Comparison of ENCODE assay signal across 1 cellular context in genomic region chr18:23822590-23823385, GRCh38.
TF ChIP-seq lines count a peak whose summit lies in the region.

No MANE protein-coding gene starts in this region.

TF ChIP-seq in WTC11, 78 proteins besides CTCF, POLR2A, EP300 and RAD21 (continued from another document):
- TF ChIP-seq ARID4B (CRISPR knock-in tag; IDR thresholded peaks at IDR 0.05; ENCODE audit: borderline replicate concordance) (no peak), HMGA2 (CRISPR knock-in tag; IDR thresholded peaks at IDR 0.05) (no peak), GTF2I (CRISPR knock-in tag; conservative IDR thresholded peaks at IDR 0.05) (no peak), CDX4 (CRISPR knock-in tag; IDR thresholded peaks at IDR 0.05; ENCODE audit: borderline replicate concordance) (no peak), STAT6 (CRISPR knock-in tag; conservative IDR thresholded peaks at IDR 0.05; ENCODE audit: low read depth) (no peak), ZBTB43 (CRISPR knock-in tag; IDR thresholded peaks at IDR 0.05) (no peak), IRF2 (CRISPR knock-in tag; IDR thresholded peaks at IDR 0.05; ENCODE audit: borderline replicate concordance, low read depth) (no peak)
